ENCODE assay signal across 22 cellular contexts in the genomic region with DNA sequence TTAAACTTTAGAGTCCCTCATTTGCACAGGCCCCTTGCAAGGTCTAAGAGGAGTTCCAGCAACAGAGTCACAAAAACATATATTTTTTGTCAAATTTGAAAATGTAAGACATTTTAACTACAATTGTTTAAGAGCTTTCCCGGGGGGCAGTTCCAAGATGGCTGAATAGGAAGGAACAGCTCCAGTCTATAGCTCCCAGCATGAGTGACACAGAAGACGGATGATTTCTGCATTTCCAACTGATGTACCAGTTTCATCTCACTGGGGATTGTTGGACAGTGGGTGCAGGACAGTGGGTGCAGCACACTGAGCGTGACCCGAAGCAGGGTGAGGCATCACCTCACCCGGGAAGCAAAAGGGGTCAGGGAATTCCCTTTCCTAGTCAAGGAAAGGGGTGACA.
"Had no signal": no experiment of that assay in that cellular context is flagged by ENCODE, and none has a peak within 500 bp of the region (broad histone marks: within the 10 kb centered on the region; RNA-seq: fewer than 3 reads in every experiment).

No MANE protein-coding gene starts in this region.

- H3K36me3 ChIP-seq: adrenal gland, colonic mucosa, SJSA1 had no signal

- H3K4me3 ChIP-seq: adrenal gland, colonic mucosa, SJSA1 had no signal

- H3K27me3 ChIP-seq: adrenal gland, colonic mucosa, SJSA1 had no signal

- DNase-seq: activated CD4-positive, alpha-beta T cell treated with anti-CD3 and anti-CD28 coated beads for 4 hours; activated CD8-positive, alpha-beta memory T cell treated with anti-CD3 and anti-CD28 coated beads, Interleukin-2, amount 50 U/mL, for 4 hours; activated CD8-positive, alpha-beta T cell treated with anti-CD3 and anti-CD28 coated beads for 36 hours; activated naive CD4-positive, alpha-beta T cell treated with anti-CD3 and anti-CD28 coated beads, Interleukin-2, amount 50 U/mL, for 16 hours; activated naive CD8-positive, alpha-beta T cell treated with anti-CD3 and anti-CD28 coated beads, Interleukin-2, amount 10 ng/mL, durations not matched to agents 7 days and 5 days; activated T-cell treated with anti-CD3 and anti-CD28 coated beads, Interleukin-2, amount 50 U/mL, for 72 hours; adrenal gland; anterior cingulate cortex; cerebellar nuclear complex; colonic mucosa; NCI-H1092; NCI-H1417; NCI-H1930; NCI-H2107; NCI-H2171 treated with DMSO at 0.1 percent for 48 hours; NCI-H226; NCI-H526 had no signal

- H3K27ac ChIP-seq: adrenal gland, colonic mucosa, SJSA1 had no signal

- H3K4me3 Mint-ChIP-seq: activated CD8-positive, alpha-beta T cell treated with anti-CD3 and anti-CD28 coated beads for 36 hours; activated naive CD8-positive, alpha-beta T cell treated with anti-CD3 and anti-CD28 coated beads, Interleukin-2, amount 10 ng/mL, durations not matched to agents 7 days and 5 days; activated T-cell treated with anti-CD3 and anti-CD28 coated beads, Interleukin-2, amount 50 U/mL, for 72 hours; T-helper 1 cell treated with Interleukin-12 subunit alpha and Interleukin-12 subunit beta and Interleukin-4 antibody, amounts not matched to agents 30 μg/mL and 1 μg/mL, for 36 hours had no signal

- H3K27ac Mint-ChIP-seq: activated CD8-positive, alpha-beta T cell treated with anti-CD3 and anti-CD28 coated beads for 36 hours; activated naive CD8-positive, alpha-beta T cell treated with anti-CD3 and anti-CD28 coated beads, Interleukin-2, amount 10 ng/mL, durations not matched to agents 7 days and 5 days; activated T-cell treated with anti-CD3 and anti-CD28 coated beads, Interleukin-2, amount 50 U/mL, for 72 hours; activated T-helper 2 cell treated with anti-CD3 and anti-CD28 coated beads, Interferon-gamma antibody, Interleukin-2, Interleukin-4, amounts not matched to agents 10 μg/mL and 5 μg/mL and 100 μg/mL, durations not matched to agents 14 hours and 24 hours and 36 hours; T-helper 1 cell treated with Interleukin-12 subunit alpha and Interleukin-12 subunit beta and Interleukin-4 antibody, amounts not matched to agents 30 μg/mL and 1 μg/mL, for 36 hours had no signal

- H3K4me1 ChIP-seq: adrenal gland, colonic mucosa, SJSA1 had no signal

- H3K36me3 Mint-ChIP-seq: activated naive CD8-positive, alpha-beta T cell treated with anti-CD3 and anti-CD28 coated beads, Interleukin-2, amount 10 ng/mL, durations not matched to agents 7 days and 5 days had no signal

- H3K9me3 Mint-ChIP-seq: activated CD8-positive, alpha-beta T cell treated with anti-CD3 and anti-CD28 coated beads for 36 hours; activated naive CD8-positive, alpha-beta T cell treated with anti-CD3 and anti-CD28 coated beads, Interleukin-2, amount 10 ng/mL, durations not matched to agents 7 days and 5 days; activated T-cell treated with anti-CD3 and anti-CD28 coated beads, Interleukin-2, amount 50 U/mL, for 72 hours; activated T-helper 2 cell treated with anti-CD3 and anti-CD28 coated beads, Interferon-gamma antibody, Interleukin-2, Interleukin-4, amounts not matched to agents 10 μg/mL and 5 μg/mL and 100 μg/mL, durations not matched to agents 14 hours and 24 hours and 36 hours; T-helper 1 cell treated with Interleukin-12 subunit alpha and Interleukin-12 subunit beta and Interleukin-4 antibody, amounts not matched to agents 30 μg/mL and 1 μg/mL, for 36 hours had no signal

- ATAC-seq: activated CD4-positive, CD25-positive, alpha-beta regulatory T cell treated with anti-CD3 and anti-CD28 coated beads, Interleukin-2, amount 50 U/mL, for 24 hours; activated CD8-positive, alpha-beta T cell treated with anti-CD3 and anti-CD28 coated beads for 36 hours; activated T-cell treated with anti-CD3 and anti-CD28 coated beads, Interleukin-2, amount 50 U/mL, for 72 hours; SK-N-SH treated with all-trans-retinoic acid at 6 μM for 48 hours had no signal

- H3K4me1 Mint-ChIP-seq: activated naive CD8-positive, alpha-beta T cell treated with anti-CD3 and anti-CD28 coated beads, Interleukin-2, amount 10 ng/mL, durations not matched to agents 7 days and 5 days had no signal

- H3K9me3 ChIP-seq: adrenal gland, colonic mucosa, SJSA1 had no signal
